In the genomic region with DNA sequence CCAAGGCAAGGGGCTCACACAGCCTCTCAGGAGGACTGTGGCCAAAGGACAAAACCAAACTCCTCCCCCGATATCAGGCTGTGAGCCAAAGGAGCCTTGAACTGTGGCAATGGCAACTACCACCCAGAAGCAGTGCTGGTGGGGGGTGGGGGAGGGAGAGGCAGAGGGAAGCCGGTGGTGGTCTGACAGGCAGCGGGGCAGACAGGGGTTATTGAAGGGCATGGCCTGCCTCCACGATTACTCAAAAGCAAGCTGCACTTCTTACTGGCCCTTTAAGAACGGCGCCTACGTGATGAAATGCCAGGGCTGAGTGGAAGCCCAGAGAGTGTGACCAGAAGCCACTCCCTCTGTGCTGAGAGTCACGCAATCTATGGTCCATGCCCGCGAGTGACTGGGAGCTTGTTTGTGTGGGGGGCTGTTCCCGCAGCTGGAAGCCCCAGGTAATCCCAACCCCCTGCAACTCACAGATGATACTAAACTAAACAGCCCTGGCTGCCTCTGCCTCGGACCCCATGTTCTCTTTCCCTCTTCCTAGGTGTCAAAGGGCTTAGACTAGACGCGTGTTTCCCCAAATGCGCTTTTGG, we compare ENCODE assay signal across 8 cellular contexts.
DNase-seq lines count a peak whose midpoint lies in the region; ATAC-seq lines count a peak whose summit lies in the region.

No MANE protein-coding gene starts in this region.

- H3K27me3 ChIP-seq in mucosa of stomach (ENCODE audit: control insufficient read depth, insufficient read depth, low read length), result no peaks in the 10 kb centered on the region

- H3K9ac ChIP-seq in mucosa of stomach (ENCODE audit: low read length), result peak overlapping the region; percentile 31

- H3K4me1 Mint-ChIP-seq in dendritic cell treated with granulocyte-macrophage colony-stimulating factor and Interleukin-4, amounts not matched to agents 40 ng/mL and 50 ng/mL, for 4 days (ENCODE audit: low read depth), result peaks cover 82% of the 10 kb centered on the region

- H3K4me3 ChIP-seq in mucosa of stomach (ENCODE audit: low read length), result peak overlapping the region; percentile 28

- no peaks in the 10 kb centered on the region for H3K36me3 Mint-ChIP-seq in dendritic cell treated with granulocyte-macrophage colony-stimulating factor and Interleukin-4, amounts not matched to agents 40 ng/mL and 50 ng/mL, for 4 days (ENCODE audit: low read depth)

- H3K27me3 Mint-ChIP-seq in dendritic cell treated with granulocyte-macrophage colony-stimulating factor and Interleukin-4, amounts not matched to agents 40 ng/mL and 50 ng/mL, for 4 days, result peaks cover 1% of the 10 kb centered on the region

- H3K36me3 ChIP-seq in mucosa of stomach (ENCODE audit: control insufficient read depth, insufficient read depth, low read length), result no peaks in the 10 kb centered on the region

- H3K4me3 Mint-ChIP-seq in dendritic cell treated with granulocyte-macrophage colony-stimulating factor and Interleukin-4, amounts not matched to agents 40 ng/mL and 50 ng/mL, for 4 days, result peak overlapping the region; percentile 40

- peaks cover 6% of the 10 kb centered on the region for H3K4me1 ChIP-seq in mucosa of stomach (ENCODE audit: control insufficient read depth, insufficient read depth, low read length)

- no peaks in the 10 kb centered on the region for H3K9me3 Mint-ChIP-seq in dendritic cell treated with granulocyte-macrophage colony-stimulating factor and Interleukin-4, amounts not matched to agents 40 ng/mL and 50 ng/mL, for 4 days

- H3K27ac Mint-ChIP-seq in dendritic cell treated with granulocyte-macrophage colony-stimulating factor and Interleukin-4, amounts not matched to agents 40 ng/mL and 50 ng/mL, for 4 days, result peak overlapping the region; percentile 79

- intact Hi-C loops in dendritic cell treated with granulocyte-macrophage colony-stimulating factor and Interleukin-4, amounts not matched to agents 40 ng/mL and 50 ng/mL, for 4 days (cut with micrococcal nuclease), result loop anchor here (5.0 kb wide), 1 partner anchor 39 kb away; no protein-coding TSS in a partner anchor

- no peak for DNase-seq in activated T-cell treated with anti-CD3 and anti-CD28 coated beads, Interleukin-2, amount 50 U/mL, for 1 hour
- DNase-seq in effector CD4-positive, alpha-beta T cell, result no peak
- no peak for DNase-seq in AG08395 (ENCODE audit: low spot score)
- no peak for DNase-seq in globus pallidus (ENCODE audit: low spot score)

- H3K9me3 ChIP-seq in mucosa of stomach (ENCODE audit: control insufficient read depth, low read length), result no peaks in the 10 kb centered on the region

- ATAC-seq in GM19467 (IDR thresholded peaks at IDR 0.05; ENCODE audit: unreplicated experiment) (peak; percentile 82), HG03571 (IDR thresholded peaks at IDR 0.05; ENCODE audit: unreplicated experiment) (peak; percentile 66)
